In the genomic region with DNA sequence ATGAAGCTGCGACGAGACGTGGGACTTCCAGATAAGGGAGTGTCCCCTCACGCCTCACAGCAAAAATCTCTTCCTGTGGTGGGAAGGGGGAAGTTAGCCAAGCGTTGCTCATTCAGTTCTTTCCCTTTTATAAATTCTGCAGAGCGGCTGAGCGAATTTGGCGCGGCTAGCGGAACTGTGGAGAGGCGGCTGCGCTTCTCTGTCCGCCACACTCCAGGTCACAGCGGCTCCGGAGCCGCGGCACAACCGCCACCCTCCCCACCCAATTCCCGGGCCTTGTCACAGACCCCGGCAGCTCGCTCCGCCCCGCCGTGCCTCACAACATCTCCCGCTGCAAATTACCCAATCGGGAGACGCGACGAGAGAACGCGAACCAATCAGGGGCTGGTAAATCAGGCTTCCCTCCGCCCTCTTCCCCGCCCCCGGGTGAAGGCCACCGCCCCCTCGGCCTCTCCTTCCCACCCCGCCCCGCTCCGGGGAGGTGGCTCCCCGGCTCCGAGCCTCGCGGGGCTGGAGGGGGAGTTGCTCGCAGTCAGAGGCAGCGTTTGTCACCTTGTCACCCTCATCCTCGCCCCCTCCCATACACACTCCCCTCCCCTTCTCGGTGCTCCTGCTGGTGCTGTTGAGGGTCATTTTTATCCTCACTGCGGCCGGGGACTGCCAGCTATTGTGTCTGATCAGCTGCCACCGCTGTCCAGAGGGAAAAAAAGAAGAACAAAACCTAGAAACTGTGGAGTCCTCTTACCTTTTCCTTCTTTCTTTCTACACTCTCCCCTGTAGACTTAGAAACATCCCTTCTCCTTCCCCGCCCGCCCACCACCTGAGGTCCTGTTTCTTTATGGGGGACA, we compare ENCODE assay signal across 8 cellular contexts. TPM values are rescaled to one million over a fixed set of nuclear protein-coding genes. Genes with fewer than 3 reads are reported as not detected.
DNase-seq lines count a peak whose midpoint lies in the region; ATAC-seq, FAIRE-seq and TF ChIP-seq lines count a peak whose summit lies in the region.

No MANE protein-coding gene starts in this region.

- H3K9me3 Mint-ChIP-seq in stimulated activated naive CD8-positive, alpha-beta T cell treated with anti-CD3 and anti-CD28 coated beads, Interleukin-15, amount 100 ng/mL, for 72 hours = no peaks in the 10 kb centered on the region

- H3K27me3 ChIP-seq in MM.1S (replicated peaks; ENCODE audit: insufficient read depth, low read length) (no peaks in the 10 kb centered on the region), neural cell (ENCODE audit: insufficient read depth, low read depth, low read length) (no peaks in the 10 kb centered on the region)

- H3K9me2 ChIP-seq in MM.1S (replicated peaks; ENCODE audit: insufficient read depth, low read length) (no peaks in the 10 kb centered on the region), neural cell (ENCODE audit: insufficient read depth, low read length) (no peaks in the 10 kb centered on the region)

- DNase-seq in HCEC 1CT (peak; percentile 94), MM.1S (peak; percentile 97), SHP77 treated with DMSO at 0.1 percent for 48 hours (lab: John Stamatoyannopoulos, UW) (peak; percentile 75), activated gamma-delta T cell treated with Interleukin-2 at 50 U/mL for 16 hours (peak; percentile 94), foreskin fibroblast (peak; percentile 97 to 99)
- peak; percentile 87 to 94 for DNase-seq in stimulated activated naive CD8-positive, alpha-beta T cell treated with anti-CD3 and anti-CD28 coated beads, Interleukin-15, amount 100 ng/mL, for 72 hours

- H2AFZ ChIP-seq in MM.1S (ENCODE audit: low read length) (peak overlapping the region; percentile 93), neural cell (ENCODE audit: low read depth, low read length) (peak overlapping the region; percentile 60)

- peak overlapping the region; percentile 73 for H3K4me3 ChIP-seq in MM.1S (ENCODE audit: low read length)
- H3K4me3 ChIP-seq in foreskin fibroblast (ENCODE audit: low read depth in 1 of 2, low read length in 2 of 2) = peak overlapping the region; percentile 66 to 90
- H3K4me3 ChIP-seq in neural cell (ENCODE audit: low read length) = peak overlapping the region; percentile 79

- TF ChIP-seq CTCF in MM.1S (IDR thresholded peaks at IDR 0.05; ENCODE audit: low read length) (no peak), foreskin fibroblast (IDR thresholded peaks at IDR 0.05; ENCODE audit: low read depth, low read length) (no peak), neural cell (IDR thresholded peaks at IDR 0.05; ENCODE audit: poor library complexity, severe bottlenecking) (no peak)

- peak overlapping the region; percentile 96 for H3K4me2 ChIP-seq in MM.1S (ENCODE audit: low read depth, low read length)
- peak overlapping the region; percentile 88 for H3K4me2 ChIP-seq in neural cell (ENCODE audit: low read length)

- peaks cover 11% of the 10 kb centered on the region for H3F3A ChIP-seq in MM.1S (ENCODE audit: insufficient read depth, low read length)
- H3F3A ChIP-seq in neural cell (ENCODE audit: insufficient read depth, low read length, poor library complexity, severe bottlenecking) = peaks cover 6% of the 10 kb centered on the region

- H3K27me3 Mint-ChIP-seq in stimulated activated naive CD8-positive, alpha-beta T cell treated with anti-CD3 and anti-CD28 coated beads, Interleukin-15, amount 100 ng/mL, for 72 hours = no peaks in the 10 kb centered on the region

- peaks cover 29% of the 10 kb centered on the region for H3K4me1 Mint-ChIP-seq in stimulated activated naive CD8-positive, alpha-beta T cell treated with anti-CD3 and anti-CD28 coated beads, Interleukin-15, amount 100 ng/mL, for 72 hours

- H3K27ac Mint-ChIP-seq in stimulated activated naive CD8-positive, alpha-beta T cell treated with anti-CD3 and anti-CD28 coated beads, Interleukin-15, amount 100 ng/mL, for 72 hours = peak overlapping the region; percentile 91 to 92

- H4K20me1 ChIP-seq in MM.1S (ENCODE audit: insufficient read depth, low read length) (0 out of 2 replicates have a peak, but pooled peaks cover 4% of the 10 kb centered on the region), neural cell (ENCODE audit: insufficient read depth) (no peaks in the 10 kb centered on the region)

- H3K4me1 ChIP-seq in MM.1S (ENCODE audit: low read length) = peaks cover 22% of the 10 kb centered on the region

- H3K36me3 ChIP-seq in MM.1S (replicated peaks; ENCODE audit: insufficient read depth, low read length) (no peaks in the 10 kb centered on the region), neural cell (ENCODE audit: insufficient read depth, low read length) (no peaks in the 10 kb centered on the region)

- H3K79me2 ChIP-seq in MM.1S (ENCODE audit: low read length) = peaks cover 30% of the 10 kb centered on the region
- H3K79me2 ChIP-seq in neural cell (replicated peaks; ENCODE audit: insufficient read depth, low read length) = peaks cover 31% of the 10 kb centered on the region

- peak; percentile 86 for ATAC-seq in stimulated activated naive CD8-positive, alpha-beta T cell treated with anti-CD3 and anti-CD28 coated beads, Interleukin-15, amount 100 ng/mL, for 72 hours

- no peak for TF ChIP-seq EP300 in neural cell (conservative IDR thresholded peaks at IDR 0.05; ENCODE audit: poor library complexity, severe bottlenecking)

- peak; percentile 93 for FAIRE-seq in G401.6 (lab: Jason Lieb, UNC)

- TF ChIP-seq RAD21 in neural cell (conservative IDR thresholded peaks at IDR 0.05) = peak; percentile 10

- H3K4me3 Mint-ChIP-seq in stimulated activated naive CD8-positive, alpha-beta T cell treated with anti-CD3 and anti-CD28 coated beads, Interleukin-15, amount 100 ng/mL, for 72 hours = peak overlapping the region; percentile 92

- peak overlapping the region; percentile 59 for H3K9ac ChIP-seq in MM.1S (ENCODE audit: low read length)
- H3K9ac ChIP-seq in neural cell (ENCODE audit: low read length) = peak overlapping the region; percentile 97

- H3K9me3 ChIP-seq in MM.1S (replicated peaks; ENCODE audit: insufficient read depth, low read length) = no peaks in the 10 kb centered on the region
- no peaks in the 10 kb centered on the region for H3K9me3 ChIP-seq in neural cell (ENCODE audit: low read length)

- H3K27ac ChIP-seq in MM.1S (ENCODE audit: low read length) = peak overlapping the region; percentile 57; the same call in 1 of the 2 replicates
- peak overlapping the region; percentile 98 for H3K27ac ChIP-seq in neural cell (ENCODE audit: low read length)

TF ChIP-seq in neural cell, 6 proteins besides CTCF, POLR2A, EP300 and RAD21:
- no peak for TF ChIP-seq EZH2 (IDR thresholded peaks at IDR 0.05; ENCODE audit: borderline replicate concordance, insufficient read depth, low read length, poor library complexity, severe bottlenecking)
- peak; percentile 59 for TF ChIP-seq MXI1 (conservative IDR thresholded peaks at IDR 0.05; ENCODE audit: poor library complexity, severe bottlenecking)
- TF ChIP-seq SMC3 (conservative IDR thresholded peaks at IDR 0.05; ENCODE audit: poor library complexity) = no peak
- TF ChIP-seq POLR2AphosphoS5 (IDR thresholded peaks at IDR 0.05) = peak; percentile 86
- TF ChIP-seq TAF1 (IDR thresholded peaks at IDR 0.05; ENCODE audit: low read depth) = peak; percentile 71
- TF ChIP-seq, protein P1, sequence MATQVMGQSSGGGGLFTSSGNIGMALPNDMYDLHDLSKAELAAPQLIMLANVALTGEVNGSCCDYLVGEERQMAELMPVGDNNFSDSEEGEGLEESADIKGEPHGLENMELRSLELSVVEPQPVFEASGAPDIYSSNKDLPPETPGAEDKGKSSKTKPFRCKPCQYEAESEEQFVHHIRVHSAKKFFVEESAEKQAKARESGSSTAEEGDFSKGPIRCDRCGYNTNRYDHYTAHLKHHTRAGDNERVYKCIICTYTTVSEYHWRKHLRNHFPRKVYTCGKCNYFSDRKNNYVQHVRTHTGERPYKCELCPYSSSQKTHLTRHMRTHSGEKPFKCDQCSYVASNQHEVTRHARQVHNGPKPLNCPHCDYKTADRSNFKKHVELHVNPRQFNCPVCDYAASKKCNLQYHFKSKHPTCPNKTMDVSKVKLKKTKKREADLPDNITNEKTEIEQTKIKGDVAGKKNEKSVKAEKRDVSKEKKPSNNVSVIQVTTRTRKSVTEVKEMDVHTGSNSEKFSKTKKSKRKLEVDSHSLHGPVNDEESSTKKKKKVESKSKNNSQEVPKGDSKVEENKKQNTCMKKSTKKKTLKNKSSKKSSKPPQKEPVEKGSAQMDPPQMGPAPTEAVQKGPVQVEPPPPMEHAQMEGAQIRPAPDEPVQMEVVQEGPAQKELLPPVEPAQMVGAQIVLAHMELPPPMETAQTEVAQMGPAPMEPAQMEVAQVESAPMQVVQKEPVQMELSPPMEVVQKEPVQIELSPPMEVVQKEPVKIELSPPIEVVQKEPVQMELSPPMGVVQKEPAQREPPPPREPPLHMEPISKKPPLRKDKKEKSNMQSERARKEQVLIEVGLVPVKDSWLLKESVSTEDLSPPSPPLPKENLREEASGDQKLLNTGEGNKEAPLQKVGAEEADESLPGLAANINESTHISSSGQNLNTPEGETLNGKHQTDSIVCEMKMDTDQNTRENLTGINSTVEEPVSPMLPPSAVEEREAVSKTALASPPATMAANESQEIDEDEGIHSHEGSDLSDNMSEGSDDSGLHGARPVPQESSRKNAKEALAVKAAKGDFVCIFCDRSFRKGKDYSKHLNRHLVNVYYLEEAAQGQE (IDR thresholded peaks at IDR 0.05; ENCODE audit: borderline replicate concordance) = peak; percentile 8

RNA-seq across cellular contexts. Expression of a gene that starts 0.9 kb away (rescaled TPM):
- polyA plus RNA-seq in neural cell = 138 and 155 TPM in 2 replicates
- polyA minus RNA-seq in neural cell = 229 and 256 TPM in 2 replicates

Comparison
In these comparisons a context has a peak if more than half of its experiments do, and no peak if none do; other contexts are left out.
1. Peak in every context shown above with its lines: DNase-seq, ATAC-seq, H3K4me3 ChIP-seq and H3K27ac ChIP-seq.